Comparison of ENCODE assay signal across 15 cellular contexts in the genomic region with DNA sequence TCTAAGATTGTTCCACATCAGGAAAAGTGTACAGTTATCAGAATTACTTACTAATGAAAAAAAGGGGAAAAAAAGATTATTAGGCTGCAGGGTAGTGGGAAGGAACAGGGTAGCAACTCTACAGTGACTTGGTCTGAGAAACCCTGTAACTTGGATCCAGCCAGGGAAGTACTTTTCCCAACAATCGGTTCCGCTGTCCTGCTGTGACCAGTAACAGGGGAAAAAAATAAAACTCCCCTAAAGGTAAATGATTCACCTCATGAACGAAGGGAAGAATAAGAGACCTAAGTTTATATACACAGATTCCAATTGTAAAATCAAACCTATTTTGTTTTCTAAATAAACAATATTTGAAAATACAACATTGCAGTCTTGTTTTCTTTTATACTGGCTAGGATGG.
A peak's percentile ranks its signal among the peaks of the same experiment; 100 is the strongest.
DNase-seq lines count a peak whose midpoint lies in the region; ATAC-seq and TF ChIP-seq lines count a peak whose summit lies in the region.
"Had no signal": no experiment of that assay in that cellular context is flagged by ENCODE, and none has a peak within 500 bp of the region (broad histone marks: within the 10 kb centered on the region; RNA-seq: fewer than 3 reads in every experiment).

No MANE protein-coding gene starts in this region.

- H3K4me1 Mint-ChIP-seq in nephron: peaks cover 38% of the 10 kb centered on the region
- no peaks in the 10 kb centered on the region for H3K4me1 Mint-ChIP-seq in activated T-helper 2 cell treated with anti-CD3 and anti-CD28 coated beads, Interferon-gamma antibody, Interleukin-2, Interleukin-4, amounts not matched to agents 10 μg/mL and 5 μg/mL and 100 μg/mL, durations not matched to agents 14 hours and 24 hours and 36 hours (ENCODE audit: low read depth)

- intact Hi-C loops in tibial artery (cut with DNase I; ENCODE audit: low total_unique reads): no loop called here
- intact Hi-C loops in activated T-helper 2 cell treated with anti-CD3 and anti-CD28 coated beads, Interferon-gamma antibody, Interleukin-2, Interleukin-4, amounts not matched to agents 10 μg/mL and 5 μg/mL and 100 μg/mL, durations not matched to agents 14 hours and 24 hours and 36 hours (cut with micrococcal nuclease): no loop called here

- no peak for ATAC-seq in GM19397 (IDR thresholded peaks at IDR 0.05; ENCODE audit: unreplicated experiment)

- H3K4me3 ChIP-seq in coronary artery (peak overlapping the region; percentile 20), tibial artery (peak overlapping the region in 1 of 2 donors; percentile 30)
- H3K4me3 ChIP-seq: BLaER1 treated with 17β-estradiol and CSF1 and Interleukin-3, amounts not matched to agents 10 nM and 100 nM; Peyer's patch had no signal

- H3K27ac ChIP-seq in coronary artery (peak overlapping the region in 1 of 2 donors; percentile 73), tibial artery (peak overlapping the region; percentile 65)
- H3K27ac ChIP-seq: 22Rv1; BLaER1 treated with 17β-estradiol and CSF1 and Interleukin-3, amounts not matched to agents 10 nM and 100 nM; Peyer's patch had no signal

- no peaks in the 10 kb centered on the region for H3K36me3 Mint-ChIP-seq in nephron (ENCODE audit: low read depth)
- H3K36me3 Mint-ChIP-seq in activated T-helper 2 cell treated with anti-CD3 and anti-CD28 coated beads, Interferon-gamma antibody, Interleukin-2, Interleukin-4, amounts not matched to agents 10 μg/mL and 5 μg/mL and 100 μg/mL, durations not matched to agents 14 hours and 24 hours and 36 hours (ENCODE audit: low read depth): no peaks in the 10 kb centered on the region

- peak overlapping the region; percentile 26 to 92 (median 59) for H3K27ac Mint-ChIP-seq in nephron
- H3K27ac Mint-ChIP-seq in activated T-helper 2 cell treated with anti-CD3 and anti-CD28 coated beads, Interferon-gamma antibody, Interleukin-2, Interleukin-4, amounts not matched to agents 10 μg/mL and 5 μg/mL and 100 μg/mL, durations not matched to agents 14 hours and 24 hours and 36 hours: no peak overlapping the region
- H3K27ac Mint-ChIP-seq: CD4-positive, alpha-beta memory T cell had no signal

- peaks cover 0 to 53% (median 13%) of the 10 kb centered on the region in 4 donors for H3K4me1 ChIP-seq in tibial artery
- H3K4me1 ChIP-seq: BLaER1 treated with 17β-estradiol and CSF1 and Interleukin-3, amounts not matched to agents 10 nM and 100 nM had no signal

- no peaks in the 10 kb centered on the region for H3K27me3 ChIP-seq in tibial artery
- H3K27me3 ChIP-seq: BLaER1 treated with 17β-estradiol and CSF1 and Interleukin-3, amounts not matched to agents 10 nM and 100 nM; Peyer's patch had no signal

- TF ChIP-seq CTCF in coronary artery (IDR thresholded peaks at IDR 0.05) (no peak), nephron (IDR thresholded peaks at IDR 0.05; ENCODE audit: unreplicated experiment in 3 of 3) (no peak), tibial artery (IDR thresholded peaks at IDR 0.05) (no peak)

- no peaks in the 10 kb centered on the region for H3K9me3 Mint-ChIP-seq in nephron
- H3K9me3 Mint-ChIP-seq in activated T-helper 2 cell treated with anti-CD3 and anti-CD28 coated beads, Interferon-gamma antibody, Interleukin-2, Interleukin-4, amounts not matched to agents 10 μg/mL and 5 μg/mL and 100 μg/mL, durations not matched to agents 14 hours and 24 hours and 36 hours: no peaks in the 10 kb centered on the region

- H3K36me3 ChIP-seq in tibial artery: no peaks in the 10 kb centered on the region
- H3K36me3 ChIP-seq: BLaER1 treated with 17β-estradiol and CSF1 and Interleukin-3, amounts not matched to agents 10 nM and 100 nM; Peyer's patch had no signal

- peak overlapping the region in 1 of 3 experiments; percentile 0 for H3K4me3 Mint-ChIP-seq in nephron
- no peak overlapping the region for H3K4me3 Mint-ChIP-seq in activated T-helper 2 cell treated with anti-CD3 and anti-CD28 coated beads, Interferon-gamma antibody, Interleukin-2, Interleukin-4, amounts not matched to agents 10 μg/mL and 5 μg/mL and 100 μg/mL, durations not matched to agents 14 hours and 24 hours and 36 hours (ENCODE audit: low read depth)
- H3K4me3 Mint-ChIP-seq: CD4-positive, alpha-beta memory T cell had no signal

- H3K27me3 Mint-ChIP-seq in nephron (ENCODE audit: low read depth): no peaks in the 10 kb centered on the region
- no peaks in the 10 kb centered on the region for H3K27me3 Mint-ChIP-seq in activated T-helper 2 cell treated with anti-CD3 and anti-CD28 coated beads, Interferon-gamma antibody, Interleukin-2, Interleukin-4, amounts not matched to agents 10 μg/mL and 5 μg/mL and 100 μg/mL, durations not matched to agents 14 hours and 24 hours and 36 hours (ENCODE audit: low read depth)
- H3K27me3 Mint-ChIP-seq: CD4-positive, alpha-beta memory T cell had no signal

- H3K9me3 ChIP-seq in tibial artery: no peaks in the 10 kb centered on the region
- H3K9me3 ChIP-seq: BLaER1 treated with 17β-estradiol and CSF1 and Interleukin-3, amounts not matched to agents 10 nM and 100 nM; Peyer's patch had no signal

- DNase-seq in DMS53 (lab: John Stamatoyannopoulos, UW): peak; percentile 29
- DNase-seq in DMS53 treated with DMSO at 0.1 percent for 48 hours (lab: John Stamatoyannopoulos, UW; ENCODE audit: unreplicated experiment): no peak
- DNase-seq in coronary artery (ENCODE audit: low spot score): no peak
- DNase-seq in tibial artery: no peak
- DNase-seq in activated T-helper 2 cell treated with anti-CD3 and anti-CD28 coated beads, Interferon-gamma antibody, Interleukin-2, Interleukin-4, amounts not matched to agents 10 μg/mL and 5 μg/mL and 100 μg/mL, durations not matched to agents 14 hours and 24 hours and 36 hours (ENCODE audit: low spot score): no peak
- DNase-seq in NCI-H510A treated with DMSO at 0.1 percent for 48 hours (lab: John Stamatoyannopoulos, UW): no peak
- DNase-seq: ACHN; CD4-positive, alpha-beta memory T cell; MM.1S; NCI-H526; Peyer's patch had no signal
